In the genomic region with DNA sequence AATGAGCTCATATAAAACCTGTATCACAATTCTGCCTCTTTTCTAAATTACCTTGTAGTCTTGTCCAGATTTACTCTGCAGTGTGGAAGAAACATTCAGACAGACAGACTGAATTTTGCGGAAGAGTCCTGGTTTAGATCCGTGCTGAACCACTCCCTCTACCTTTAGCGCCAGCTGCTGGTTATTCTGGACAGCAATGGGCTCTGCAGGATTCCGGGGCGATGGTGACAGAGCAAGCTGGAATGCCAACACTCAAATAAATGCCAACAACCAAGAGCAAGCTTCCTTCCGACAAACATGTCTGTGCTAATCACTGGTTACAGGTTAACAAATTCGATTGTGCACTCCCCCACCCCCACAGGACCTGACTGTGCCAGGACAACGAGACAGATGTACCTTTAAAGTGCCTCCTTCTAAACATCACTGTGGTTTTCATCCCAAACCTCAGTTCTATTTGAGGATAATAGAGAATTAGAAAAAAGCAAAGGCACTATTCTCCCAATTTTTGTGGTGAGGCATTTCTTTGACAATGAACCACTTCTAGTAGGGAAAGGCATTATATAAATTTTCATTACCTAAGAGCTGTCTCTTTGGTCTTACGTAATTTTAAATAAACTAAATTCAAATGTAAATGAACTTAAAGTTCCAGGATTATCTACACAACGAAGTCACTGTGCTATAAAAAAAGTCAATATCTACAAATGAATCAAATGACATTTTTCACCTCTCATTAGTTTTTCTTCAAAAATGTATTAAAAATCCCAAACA, we compare ENCODE assay signal across 1 cellular context.
TF ChIP-seq lines count a peak whose summit lies in the region.

No MANE protein-coding gene starts in this region.

TF ChIP-seq in HepG2, 621 proteins besides CTCF, POLR2A, EP300 and RAD21 (continued from another document and continues in another):
- TF ChIP-seq ARID2 (CRISPR knock-in tag; IDR thresholded peaks at IDR 0.05; ENCODE audit: borderline replicate concordance) (no peak), AGO2 (optimal IDR thresholded peaks at IDR 0.05; ENCODE audit: low read depth, low read length) (no peak), SKI (IDR thresholded peaks at IDR 0.05; ENCODE audit: partially characterized antibody) (peak; percentile 51), ZNF550 (CRISPR knock-in tag; IDR thresholded peaks at IDR 0.05; ENCODE audit: borderline replicate concordance) (no peak), ZNF318 (CRISPR knock-in tag; IDR thresholded peaks at IDR 0.05) (no peak), AKNA (CRISPR knock-in tag; IDR thresholded peaks at IDR 0.05; ENCODE audit: borderline replicate concordance) (no peak), STAG1 (CRISPR knock-in tag; IDR thresholded peaks at IDR 0.05) (peak; percentile 96), GATAD1 (CRISPR knock-in tag; IDR thresholded peaks at IDR 0.05) (peak; percentile 59), ZNF383 (CRISPR knock-in tag; IDR thresholded peaks at IDR 0.05; ENCODE audit: borderline replicate concordance) (no peak), JDP2 (CRISPR knock-in tag; IDR thresholded peaks at IDR 0.05; ENCODE audit: borderline replicate concordance) (no peak), MBD4 (IDR thresholded peaks at IDR 0.05; ENCODE audit: borderline replicate concordance, low read length) (peak; percentile 71; the same call in 1 of the 2 replicates), ZNF770 (CRISPR knock-in tag; IDR thresholded peaks at IDR 0.05) (no peak), ZNF740 (CRISPR knock-in tag; IDR thresholded peaks at IDR 0.05) (peak; percentile 35; the same call in 1 of the 2 replicates), ZNF674 (CRISPR knock-in tag; IDR thresholded peaks at IDR 0.05; ENCODE audit: low read depth) (no peak), ZC3H13 (CRISPR knock-in tag; IDR thresholded peaks at IDR 0.05) (no peak), FOXK1 (CRISPR knock-in tag; IDR thresholded peaks at IDR 0.05; ENCODE audit: borderline replicate concordance, low read depth) (peak; percentile 56; the same call in 1 of the 2 replicates), ZNF746 (CRISPR knock-in tag; IDR thresholded peaks at IDR 0.05) (no peak), TFDP1 (CRISPR knock-in tag; IDR thresholded peaks at IDR 0.05; ENCODE audit: borderline replicate concordance) (no peak), SMC3 (IDR thresholded peaks at IDR 0.05; ENCODE audit: low read length) (peak; percentile 99), ATF5 (CRISPR knock-in tag; IDR thresholded peaks at IDR 0.05; ENCODE audit: low read depth) (no peak), FOXC1 (CRISPR knock-in tag; IDR thresholded peaks at IDR 0.05; ENCODE audit: borderline replicate concordance) (peak; percentile 59; the same call in 1 of the 2 replicates), ZNF569 (CRISPR knock-in tag; IDR thresholded peaks at IDR 0.05; ENCODE audit: borderline replicate concordance) (no peak)
- TF ChIP-seq, protein P1, sequence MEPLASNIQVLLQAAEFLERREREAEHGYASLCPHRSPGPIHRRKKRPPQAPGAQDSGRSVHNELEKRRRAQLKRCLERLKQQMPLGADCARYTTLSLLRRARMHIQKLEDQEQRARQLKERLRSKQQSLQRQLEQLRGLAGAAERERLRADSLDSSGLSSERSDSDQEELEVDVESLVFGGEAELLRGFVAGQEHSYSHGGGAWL (CRISPR knock-in tag; IDR thresholded peaks at IDR 0.05) = no peak
- TF ChIP-seq, protein P2, sequence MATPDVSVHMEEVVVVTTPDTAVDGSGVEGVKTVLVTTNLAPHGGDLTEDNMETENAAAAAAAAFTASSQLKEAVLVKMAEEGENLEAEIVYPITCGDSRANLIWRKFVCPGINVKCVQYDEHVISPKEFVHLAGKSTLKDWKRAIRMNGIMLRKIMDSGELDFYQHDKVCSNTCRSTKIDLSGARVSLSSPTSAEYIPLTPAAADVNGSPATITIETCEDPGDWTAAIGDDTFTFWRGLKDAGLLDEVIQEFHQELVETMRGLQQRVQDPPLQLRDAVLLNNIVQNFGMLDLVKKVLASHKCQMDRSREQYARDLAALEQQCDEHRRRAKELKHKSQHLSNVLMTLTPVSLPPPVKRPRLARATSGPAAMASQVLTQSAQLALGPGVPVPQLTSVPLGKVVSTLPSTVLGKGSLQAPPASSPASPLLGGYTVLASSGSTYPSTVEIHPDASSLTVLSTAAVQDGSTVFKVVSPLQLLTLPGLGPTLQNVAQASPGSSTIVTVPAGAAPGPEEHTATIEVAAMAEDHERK (CRISPR knock-in tag; IDR thresholded peaks at IDR 0.05; ENCODE audit: low read depth) = no peak
- TF ChIP-seq, protein P3, sequence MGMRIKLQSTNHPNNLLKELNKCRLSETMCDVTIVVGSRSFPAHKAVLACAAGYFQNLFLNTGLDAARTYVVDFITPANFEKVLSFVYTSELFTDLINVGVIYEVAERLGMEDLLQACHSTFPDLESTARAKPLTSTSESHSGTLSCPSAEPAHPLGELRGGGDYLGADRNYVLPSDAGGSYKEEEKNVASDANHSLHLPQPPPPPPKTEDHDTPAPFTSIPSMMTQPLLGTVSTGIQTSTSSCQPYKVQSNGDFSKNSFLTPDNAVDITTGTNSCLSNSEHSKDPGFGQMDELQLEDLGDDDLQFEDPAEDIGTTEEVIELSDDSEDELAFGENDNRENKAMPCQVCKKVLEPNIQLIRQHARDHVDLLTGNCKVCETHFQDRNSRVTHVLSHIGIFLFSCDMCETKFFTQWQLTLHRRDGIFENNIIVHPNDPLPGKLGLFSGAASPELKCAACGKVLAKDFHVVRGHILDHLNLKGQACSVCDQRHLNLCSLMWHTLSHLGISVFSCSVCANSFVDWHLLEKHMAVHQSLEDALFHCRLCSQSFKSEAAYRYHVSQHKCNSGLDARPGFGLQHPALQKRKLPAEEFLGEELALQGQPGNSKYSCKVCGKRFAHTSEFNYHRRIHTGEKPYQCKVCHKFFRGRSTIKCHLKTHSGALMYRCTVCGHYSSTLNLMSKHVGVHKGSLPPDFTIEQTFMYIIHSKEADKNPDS (CRISPR knock-in tag; IDR thresholded peaks at IDR 0.05) = no peak
- TF ChIP-seq, protein P4, sequence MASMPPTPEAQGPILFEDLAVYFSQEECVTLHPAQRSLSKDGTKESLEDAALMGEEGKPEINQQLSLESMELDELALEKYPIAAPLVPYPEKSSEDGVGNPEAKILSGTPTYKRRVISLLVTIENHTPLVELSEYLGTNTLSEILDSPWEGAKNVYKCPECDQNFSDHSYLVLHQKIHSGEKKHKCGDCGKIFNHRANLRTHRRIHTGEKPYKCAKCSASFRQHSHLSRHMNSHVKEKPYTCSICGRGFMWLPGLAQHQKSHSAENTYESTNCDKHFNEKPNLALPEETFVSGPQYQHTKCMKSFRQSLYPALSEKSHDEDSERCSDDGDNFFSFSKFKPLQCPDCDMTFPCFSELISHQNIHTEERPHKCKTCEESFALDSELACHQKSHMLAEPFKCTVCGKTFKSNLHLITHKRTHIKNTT (CRISPR knock-in tag; IDR thresholded peaks at IDR 0.05) = no peak
